1 cellular context compared by ENCODE assay signal in genomic region chr2:38293152-38293865, GRCh38.
TF ChIP-seq lines count a peak whose summit lies in the region.

No MANE protein-coding gene starts in this region.

TF ChIP-seq in GM23338, 12 proteins besides CTCF, POLR2A, EP300 and RAD21 (continued from another document):
- no peak for TF ChIP-seq REST (IDR thresholded peaks at IDR 0.05; ENCODE audit: unreplicated experiment)
- TF ChIP-seq POLR2AphosphoS5 (IDR thresholded peaks at IDR 0.05; ENCODE audit: low read depth): no peak
- TF ChIP-seq ZNF462 (CRISPR knock-in tag; IDR thresholded peaks at IDR 0.05): no peak
- TF ChIP-seq CREB1 (CRISPR knock-in tag; IDR thresholded peaks at IDR 0.05; ENCODE audit: low read depth): no peak
- TF ChIP-seq EZH2 (IDR thresholded peaks at IDR 0.05; ENCODE audit: low read depth, unreplicated experiment): no peak
- no peak for TF ChIP-seq ETS1 (IDR thresholded peaks at IDR 0.05)
- no peak for TF ChIP-seq NANOG (IDR thresholded peaks at IDR 0.05; ENCODE audit: borderline replicate concordance)
- no peak for TF ChIP-seq STAT1 (IDR thresholded peaks at IDR 0.05; ENCODE audit: unreplicated experiment)
- no peak for TF ChIP-seq EZH2phosphoT487 (IDR thresholded peaks at IDR 0.05; ENCODE audit: unreplicated experiment)
